ENCODE assay signal across 8 cellular contexts in the genomic region with DNA sequence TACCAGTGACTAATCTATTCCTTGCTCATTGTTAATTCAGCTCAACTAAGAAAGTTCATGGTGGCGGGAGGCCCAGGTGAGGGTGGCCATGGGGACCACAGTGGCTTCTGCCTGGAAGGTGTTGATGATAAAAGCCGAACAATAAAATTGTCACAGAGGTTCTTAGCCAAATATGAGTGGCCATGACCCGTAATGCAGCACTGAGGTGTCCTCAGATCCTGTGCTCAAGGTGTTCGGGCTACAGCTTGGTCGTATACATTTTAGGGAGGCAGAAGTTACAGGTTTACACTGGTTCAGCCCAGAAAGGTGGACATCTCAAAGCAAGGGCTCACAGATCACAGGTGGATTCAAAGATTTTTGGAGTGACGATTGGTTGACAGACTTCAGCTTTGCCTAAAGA.
"Had no signal": no experiment of that assay in that cellular context is flagged by ENCODE, and none has a peak within 500 bp of the region (broad histone marks: within the 10 kb centered on the region; RNA-seq: fewer than 3 reads in every experiment).

No MANE protein-coding gene starts in this region.

- ATAC-seq: HepG2, K562 had no signal

- DNase-seq: IMR-90, KBM-7, KG1 had no signal

- H3K27ac ChIP-seq: HL-60, KMS-11 had no signal

- H3K9me3 Mint-ChIP-seq: IgD-negative memory B cell had no signal

- H3K27ac Mint-ChIP-seq: IgD-negative memory B cell had no signal

- H3K4me3 ChIP-seq: K562 had no signal
